In genomic region chr2:10317646-10318045, GRCh38 we compare ENCODE assay signal across 1 cellular context.
TF ChIP-seq lines count a peak whose summit lies in the region.

No MANE protein-coding gene starts in this region.

TF ChIP-seq in K562, 482 proteins besides CTCF, POLR2A, EP300 and RAD21 (continued from another document):
- TF ChIP-seq CTCFL (IDR thresholded peaks at IDR 0.05; ENCODE audit: borderline replicate concordance, insufficient read depth, low read depth, low read length, poor library complexity, severe bottlenecking), result peak; percentile 62
- 0 out of 2 replicates have a peak, but pooled peaks have one; percentile 23 for TF ChIP-seq SMC3 (conservative IDR thresholded peaks at IDR 0.05; ENCODE audit: insufficient read depth, low read depth, low read length)
- no peak for TF ChIP-seq NCOA4 (IDR thresholded peaks at IDR 0.05; ENCODE audit: partially characterized antibody)
TF ChIP-seq in K562: peak in this region for 4.
